In genomic region chr21:26851109-26851944, GRCh38 we compare ENCODE assay signal across 20 cellular contexts. TPM values are rescaled to one million over a fixed set of nuclear protein-coding genes. Genes with fewer than 3 reads are reported as not detected.
DNase-seq lines count a peak whose midpoint lies in the region; ATAC-seq and TF ChIP-seq lines count a peak whose summit lies in the region.
"Had no signal": no experiment of that assay in that cellular context is flagged by ENCODE, and none has a peak within 500 bp of the region (broad histone marks: within the 10 kb centered on the region; RNA-seq: fewer than 3 reads in every experiment).

No MANE protein-coding gene starts in this region.

- no peaks in the 10 kb centered on the region for H4K20me1 ChIP-seq in GM23248 (ENCODE audit: insufficient read depth)

- H3F3A ChIP-seq in GM23248 (ENCODE audit: insufficient read depth): peaks cover 22% of the 10 kb centered on the region

- H4K8ac ChIP-seq in neuronal stem cell (ENCODE audit: low read depth, low read length): no peak overlapping the region

- H3K36me3 Mint-ChIP-seq in WTC11: 0 out of 2 replicates have a peak, but pooled peaks cover 3% of the 10 kb centered on the region
- peaks cover 0 to 3% of the 10 kb centered on the region in 2 donors for H3K36me3 Mint-ChIP-seq in CD14-positive monocyte
- H3K36me3 Mint-ChIP-seq: CD4-positive, CD25-positive, alpha-beta regulatory T cell; IgD-negative memory B cell had no signal

- no peak overlapping the region for H2AK5ac ChIP-seq in neuronal stem cell (ENCODE audit: low read depth, low read length)

- CTCF ChIA-PET in WTC11 (lab: Charles Lee): interaction anchor here (0.8 to 1.7 kb wide), 14 partner anchors 28 to 1218 kb away, joined by 3 to 33 read pairs (median 4); no protein-coding TSS in a partner anchor

- in situ Hi-C loops in GM23248 (cut with MboI): loop anchor here (10.0 kb wide), 2 partner anchors 1203 to 1483 kb away; no protein-coding TSS in a partner anchor

- no peaks in the 10 kb centered on the region for H3K79me2 ChIP-seq in GM23248 (ENCODE audit: insufficient read depth)

- no peak overlapping the region for H2BK12ac ChIP-seq in neuronal stem cell (ENCODE audit: low read length)

- H3K9me3 Mint-ChIP-seq in WTC11 (no peaks in the 10 kb centered on the region; the same call in 1 of the 2 replicates), CD14-positive monocyte (peaks cover 0 to 3% (median 0%) of the 10 kb centered on the region in 7 donors)
- H3K9me3 Mint-ChIP-seq: CD4-positive, CD25-positive, alpha-beta regulatory T cell; HFFc6 had no signal

- no peak overlapping the region for H3K14ac ChIP-seq in neuronal stem cell (ENCODE audit: low read length)

- DNase-seq in GM23248 (no peak), WTC11 (ENCODE audit: low spot score) (no peak), left lobe of liver (ENCODE audit: low spot score) (no peak), neuronal stem cell (ENCODE audit: low spot score) (no peak), CD14-positive monocyte (ENCODE audit: low spot score) (no peak)
- DNase-seq: AML-193; Calu3; CD4-positive, CD25-positive, alpha-beta regulatory T cell; GOT3; HFFc6; NCI-H1436; NCI-H2081 treated with DMSO at 0.1 percent for 48 hours; NCI-H2227 treated with DMSO at 0.1 percent for 48 hours; NCI-H526 treated with DMSO at 0.1 percent for 48 hours; NK-92 treated with Interleukin-12 subunit alpha and Interleukin-12 subunit beta, amount 100 ng/mL, for 24 hours; PC-9 had no signal

- H2BK15ac ChIP-seq in neuronal stem cell (ENCODE audit: low read length): no peak overlapping the region

- intact Hi-C loops in CD14-positive monocyte (cut with micrococcal nuclease): loop anchor here (2.0 to 5.0 kb wide), 2 partner anchors 851 to 1893 kb away; no protein-coding TSS in a partner anchor

- H3K9me3 ChIP-seq in GM23248 (ENCODE audit: low read depth) (no peaks in the 10 kb centered on the region), neuronal stem cell (replicated peaks in 1 of 2; ENCODE audit: control insufficient read depth in 2 of 2, insufficient read depth in 1 of 2, low read depth in 1 of 2, low read length in 2 of 2) (no peaks in the 10 kb centered on the region)

- no peak overlapping the region for H2BK5ac ChIP-seq in neuronal stem cell (ENCODE audit: low read length)

- no peaks in the 10 kb centered on the region for H3K9me2 ChIP-seq in GM23248 (ENCODE audit: insufficient read depth)

- H2BK120ac ChIP-seq in neuronal stem cell (ENCODE audit: low read depth, low read length): no peak overlapping the region

- H2AFZ ChIP-seq in GM23248 (0 out of 2 replicates have a peak overlapping the region, but pooled peaks have one; percentile 26), neuronal stem cell (ENCODE audit: low read length) (peak overlapping the region; percentile 32)
- H2AFZ ChIP-seq: PC-9 had no signal

- peak overlapping the region; percentile 33 for H3K27ac Mint-ChIP-seq in WTC11
- no peak overlapping the region for H3K27ac Mint-ChIP-seq in CD14-positive monocyte
- H3K27ac Mint-ChIP-seq: CD4-positive, CD25-positive, alpha-beta regulatory T cell; HFFc6; IgD-negative memory B cell had no signal

- H3K27me3 ChIP-seq in GM23248 (replicated peaks; ENCODE audit: insufficient read depth): no peaks in the 10 kb centered on the region
- H3K27me3 ChIP-seq in neuronal stem cell (ENCODE audit: control insufficient read depth in 3 of 3, insufficient read depth in 3 of 3, low read depth in 1 of 3, low read length in 3 of 3): peaks cover 0 to 19% (median 0%) of the 10 kb centered on the region in 3 experiments

- H3K4me3 ChIP-seq in GM23248: no peak overlapping the region
- H3K4me3 ChIP-seq in neuronal stem cell (ENCODE audit: low read length in 2 of 2): no peak overlapping the region
- H3K4me3 ChIP-seq: PC-9 had no signal

- H3K4me3 Mint-ChIP-seq in WTC11 (no peak overlapping the region), CD14-positive monocyte (no peak overlapping the region)
- H3K4me3 Mint-ChIP-seq: CD4-positive, CD25-positive, alpha-beta regulatory T cell; HFFc6; IgD-negative memory B cell had no signal

- H3K23ac ChIP-seq in neuronal stem cell (ENCODE audit: low read depth, low read length, poor library complexity): no peak overlapping the region

- peak; percentile 38 for ATAC-seq in WTC11
- peak; percentile 37 for ATAC-seq in left lobe of liver
- ATAC-seq in GM19328 (IDR thresholded peaks at IDR 0.05; ENCODE audit: unreplicated experiment): no peak
- no peak for ATAC-seq in HG02885 (IDR thresholded peaks at IDR 0.05; ENCODE audit: poor library complexity, unreplicated experiment)
- ATAC-seq in HG03460 (IDR thresholded peaks at IDR 0.05; ENCODE audit: unreplicated experiment): no peak

- H3K27me3 Mint-ChIP-seq in WTC11 (ENCODE audit: low read depth): peaks cover 24% of the 10 kb centered on the region
- H3K27me3 Mint-ChIP-seq in CD14-positive monocyte (ENCODE audit: low read depth in 3 of 3): peaks cover 24 to 33% (median 25%) of the 10 kb centered on the region in 3 donors

- H3K4me2 ChIP-seq in GM23248 (ENCODE audit: unreplicated experiment) (no peak overlapping the region), neuronal stem cell (ENCODE audit: insufficient read depth, low read length, poor library complexity, severe bottlenecking) (no peak overlapping the region)
- H3K4me2 ChIP-seq: PC-9 had no signal

- H3K4me1 ChIP-seq in GM23248 (ENCODE audit: insufficient read depth): peaks cover 7% of the 10 kb centered on the region
- peaks cover 7 to 12% of the 10 kb centered on the region in 2 donors for H3K4me1 ChIP-seq in neuronal stem cell (ENCODE audit: control insufficient read depth in 2 of 2, insufficient read depth in 1 of 2, low read depth in 1 of 2, low read length in 2 of 2)

- no peaks in the 10 kb centered on the region for H3K79me1 ChIP-seq in neuronal stem cell (ENCODE audit: low read depth, low read length)

- peak overlapping the region; percentile 8 for H3K18ac ChIP-seq in neuronal stem cell (ENCODE audit: low read length)

- TF ChIP-seq CTCF in WTC11 (IDR thresholded peaks at IDR 0.05) (no peak), CD14-positive monocyte (IDR thresholded peaks at IDR 0.05) (no peak)

- POLR2A ChIA-PET in WTC11 (lab: Charles Lee): interaction anchor here (0.6 kb wide), 1 partner anchor 112 kb away, joined by 3 read pairs; no protein-coding TSS in a partner anchor

- no peak overlapping the region for H3K27ac ChIP-seq in GM23248
- H3K27ac ChIP-seq in neuronal stem cell (replicated peaks; ENCODE audit: low read length): no peak overlapping the region
- H3K27ac ChIP-seq: PC-9 had no signal

- H3K36me3 ChIP-seq in GM23248 (ENCODE audit: low read depth) (no peaks in the 10 kb centered on the region), neuronal stem cell (replicated peaks in 1 of 2; ENCODE audit: control insufficient read depth in 2 of 2, insufficient read depth in 2 of 2, low read length in 2 of 2) (no peaks in the 10 kb centered on the region)

- no peak overlapping the region for H3K9ac ChIP-seq in GM23248
- no peak overlapping the region for H3K9ac ChIP-seq in neuronal stem cell (ENCODE audit: low read depth, low read length, poor library complexity)

- H4K91ac ChIP-seq in neuronal stem cell (ENCODE audit: low read depth, low read length, poor library complexity): no peak overlapping the region

- no peak overlapping the region for H3K4ac ChIP-seq in neuronal stem cell (ENCODE audit: low read length)

- peaks cover 55% of the 10 kb centered on the region for H3K4me1 Mint-ChIP-seq in WTC11
- peaks cover 8% of the 10 kb centered on the region for H3K4me1 Mint-ChIP-seq in CD14-positive monocyte

- WGBS in GM23248 (ENCODE audit: low coverage in 1 of 2, low lambda C conversion rate in 2 of 2, missing lambda C conversion rate in 2 of 2), 2 experiments: 72% methylated on average over 6 of the region's 6 CpGs
- WGBS in neuronal stem cell (ENCODE audit: extremely low coverage in 2 of 2, insufficient read length in 2 of 2, insufficient replicate concordance in 1 of 2), 2 donors: no CpG with 5 or more reads among the region's 6 CpGs

TF ChIP-seq in WTC11, 78 proteins besides CTCF, POLR2A, EP300 and RAD21:
- TF ChIP-seq ETV6 (CRISPR knock-in tag; IDR thresholded peaks at IDR 0.05) (peak; percentile 91), ELF4 (CRISPR knock-in tag; IDR thresholded peaks at IDR 0.05; ENCODE audit: low read depth) (no peak)

RNA-seq across cellular contexts. Expression of gene ADAMTS1, which starts 6.1 kb away (rescaled TPM):
- total RNA-seq in GM23248 (2014; rRNA removed; shearing (Covaris generic)): 165 and 166 TPM in 2 replicates
- polyA plus RNA-seq in GM23248 (2016; fragmentation: Nextera tagmentation; extraction: Ambion mirVana): 211 and 214 TPM in 2 replicates
- 16.9 to 35.6 TPM (median 20.4 TPM) in 3 replicates for total RNA-seq in WTC11 (2021)
- total RNA-seq in left lobe of liver: 3.3 TPM
- polyA plus RNA-seq in neuronal stem cell (2013, experiment 1 of 2): 3.4 TPM
- 3.8 TPM for polyA plus RNA-seq in neuronal stem cell (2013, experiment 2 of 2)
- polyA plus RNA-seq in CD14-positive monocyte: not detected
- polyA plus RNA-seq: IgD-negative memory B cell had no signal

Comparison
In these comparisons a context has a peak if more than half of its experiments do, and no peak if none do; other contexts are left out.
1. ATAC-seq: peak in WTC11 (single experiment) and left lobe of liver (single experiment); none in GM19328 (single experiment), HG02885 (single experiment) and HG03460 (single experiment).